In the genomic region with DNA sequence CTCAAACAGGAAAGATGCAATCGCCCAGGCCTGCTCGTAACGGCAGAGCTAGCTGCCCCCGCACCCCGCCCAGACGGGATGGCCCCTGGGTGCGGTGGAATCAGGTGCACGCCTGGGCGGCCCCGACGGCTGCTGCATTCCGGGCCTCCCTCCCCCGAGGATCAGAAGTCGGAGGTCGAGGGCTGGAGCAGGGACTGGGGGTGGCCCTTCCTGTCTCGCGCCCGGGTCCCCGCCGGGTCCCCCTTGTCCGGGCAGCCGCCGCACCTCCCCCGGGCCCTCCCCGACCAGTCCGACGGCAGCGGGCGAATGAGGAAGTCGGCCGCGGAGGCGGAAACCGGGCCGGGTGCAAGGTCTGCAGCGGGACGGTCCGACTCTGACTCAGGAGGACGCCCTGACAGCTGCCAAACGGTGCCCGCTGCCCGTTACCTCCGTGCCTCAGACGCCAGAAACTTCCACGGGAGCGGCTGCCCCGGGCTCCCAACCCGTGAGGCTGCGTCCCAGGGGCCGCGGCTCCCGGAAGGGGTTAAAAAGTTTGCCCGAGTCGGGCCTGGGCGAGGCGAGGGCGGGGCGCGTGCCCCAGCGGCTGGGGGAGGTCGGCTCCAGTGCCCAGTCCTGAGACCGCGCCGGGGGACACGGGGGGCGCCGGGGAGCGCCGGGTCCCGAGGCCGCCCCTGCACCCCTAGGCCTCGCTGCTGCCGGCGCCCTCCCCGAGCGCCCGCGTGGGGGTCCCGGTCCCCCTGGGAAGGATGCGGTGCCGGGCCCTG, we compare ENCODE assay signal across 8 cellular contexts. TPM values are rescaled to one million over a fixed set of nuclear protein-coding genes. Genes with fewer than 3 reads are reported as not detected.
DNase-seq lines count a peak whose midpoint lies in the region; ATAC-seq lines count a peak whose summit lies in the region.

No MANE protein-coding gene starts in this region.

- peak; percentile 25 for ATAC-seq in HG03135 (IDR thresholded peaks at IDR 0.05; ENCODE audit: unreplicated experiment)

- DNase-seq in activated T-cell treated with anti-CD3 and anti-CD28 coated beads for 1 hour (ENCODE audit: low read depth) (peak; percentile 37), activated T-cell treated with anti-CD3 and anti-CD28 coated beads for 4 hours (no peak), T-helper 2 cell (peak in 3 of 5 experiments; percentile 30 to 73 (median 41)), ecto neural progenitor cell (ENCODE audit: low spot score) (peak; percentile 70), mesenteric fat pad (ENCODE audit: low spot score) (peak; percentile 94), substantia nigra (lab: John Stamatoyannopoulos, UW) (peak in 29 of 49 donors; percentile 13 to 79 (median 45)), NCI-H1105 treated with DMSO at 0.1 percent for 48 hours (lab: John Stamatoyannopoulos, UW) (no peak)

- peak overlapping the region; percentile 83 for H3K27ac ChIP-seq in substantia nigra (ENCODE audit: low read depth, low read length, poor library complexity, severe bottlenecking)

RNA-seq across cellular contexts. Expression of a gene that starts 0.7 kb away (rescaled TPM):
- total RNA-seq in mesenteric fat pad: 673 TPM

Comparison
In these comparisons a context has a peak if more than half of its experiments do, and no peak if none do; other contexts are left out.
1. DNase-seq: peak in activated T-cell treated with anti-CD3 and anti-CD28 coated beads for 1 hour (single experiment), T-helper 2 cell (3 of 5), ecto neural progenitor cell (single experiment), mesenteric fat pad (single experiment) and substantia nigra (29 of 49); none in activated T-cell treated with anti-CD3 and anti-CD28 coated beads for 4 hours (single experiment) and NCI-H1105 treated with DMSO at 0.1 percent for 48 hours (single experiment).